In genomic region chr3:48739955-48740823, GRCh38 we compare ENCODE assay signal across 1 cellular context.
TF ChIP-seq lines count a peak whose summit lies in the region.

No MANE protein-coding gene starts in this region.

TF ChIP-seq in HepG2, 621 proteins besides CTCF, POLR2A, EP300 and RAD21 (continued from another document and continues in another):
- TF ChIP-seq ZGPAT (CRISPR knock-in tag; IDR thresholded peaks at IDR 0.05) (peak; percentile 77), KLF15 (CRISPR knock-in tag; IDR thresholded peaks at IDR 0.05; ENCODE audit: borderline replicate concordance) (no peak), ZNF3 (CRISPR knock-in tag; IDR thresholded peaks at IDR 0.05) (no peak), SMAD9 (CRISPR knock-in tag; IDR thresholded peaks at IDR 0.05) (peak; percentile 68; the same call in 1 of the 2 replicates), ZNF431 (CRISPR knock-in tag; IDR thresholded peaks at IDR 0.05; ENCODE audit: borderline replicate concordance, low read depth) (0 out of 2 replicates have a peak, but pooled peaks have one; percentile 35), GMEB1 (CRISPR knock-in tag; IDR thresholded peaks at IDR 0.05; ENCODE audit: borderline replicate concordance) (peak; percentile 64; the same call in 1 of the 2 replicates), ARNTL (CRISPR knock-in tag; IDR thresholded peaks at IDR 0.05) (peak; percentile 71; the same call in 1 of the 2 replicates), MAF1 (CRISPR knock-in tag; IDR thresholded peaks at IDR 0.05; ENCODE audit: borderline replicate concordance) (0 out of 2 replicates have a peak, but pooled peaks have one; percentile 25), DRAP1 (CRISPR knock-in tag; IDR thresholded peaks at IDR 0.05) (peak; percentile 68), THYN1 (CRISPR knock-in tag; IDR thresholded peaks at IDR 0.05; ENCODE audit: borderline replicate concordance, low read depth) (no peak), ZNF746 (CRISPR knock-in tag; IDR thresholded peaks at IDR 0.05) (peak; percentile 67; the same call in 1 of the 2 replicates), THRA (CRISPR knock-in tag; IDR thresholded peaks at IDR 0.05; ENCODE audit: borderline replicate concordance) (peak; percentile 42; the same call in 1 of the 2 replicates), ZNF34 (CRISPR knock-in tag; IDR thresholded peaks at IDR 0.05; ENCODE audit: borderline replicate concordance) (peak; percentile 95; the same call in 1 of the 2 replicates), ZNF674 (CRISPR knock-in tag; IDR thresholded peaks at IDR 0.05; ENCODE audit: low read depth) (0 out of 2 replicates have a peak, but pooled peaks have one; percentile 58), JARID2 (CRISPR knock-in tag; IDR thresholded peaks at IDR 0.05; ENCODE audit: insufficient replicate concordance) (peak; percentile 39), ZNF317 (CRISPR knock-in tag; IDR thresholded peaks at IDR 0.05) (peak; percentile 56; the same call in 1 of the 2 replicates), E2F1 (CRISPR knock-in tag; IDR thresholded peaks at IDR 0.05) (peak; percentile 15; the same call in 1 of the 2 replicates), ZNF329 (CRISPR knock-in tag; IDR thresholded peaks at IDR 0.05; ENCODE audit: low read depth) (peak; percentile 64; the same call in 1 of the 2 replicates), ZNF784 (CRISPR knock-in tag; IDR thresholded peaks at IDR 0.05; ENCODE audit: borderline replicate concordance) (peak; percentile 63; the same call in 1 of the 2 replicates), NFYC (CRISPR knock-in tag; IDR thresholded peaks at IDR 0.05) (no peak), SALL1 (CRISPR knock-in tag; IDR thresholded peaks at IDR 0.05) (peak; percentile 75), ZBTB7A (CRISPR knock-in tag; IDR thresholded peaks at IDR 0.05) (no peak), DR1 (CRISPR knock-in tag; IDR thresholded peaks at IDR 0.05) (peak; percentile 39; the same call in 1 of the 2 replicates), ZNF558 (CRISPR knock-in tag; IDR thresholded peaks at IDR 0.05; ENCODE audit: borderline replicate concordance) (no peak), BRF2 (CRISPR knock-in tag; IDR thresholded peaks at IDR 0.05) (0 out of 2 replicates have a peak, but pooled peaks have one; percentile 31), ZNF432 (CRISPR knock-in tag; IDR thresholded peaks at IDR 0.05; ENCODE audit: borderline replicate concordance) (no peak), GATAD2A (CRISPR knock-in tag; IDR thresholded peaks at IDR 0.05) (peak; percentile 74; the same call in 1 of the 2 replicates), CENPX (CRISPR knock-in tag; IDR thresholded peaks at IDR 0.05) (no peak), DNMT1 (CRISPR knock-in tag; IDR thresholded peaks at IDR 0.05) (0 out of 2 replicates have a peak, but pooled peaks have one; percentile 30), KDM6A (CRISPR knock-in tag; IDR thresholded peaks at IDR 0.05; ENCODE audit: low read depth) (peak; percentile 74; the same call in 1 of the 2 replicates), GATAD1 (CRISPR knock-in tag; IDR thresholded peaks at IDR 0.05) (no peak; the same call in 1 of the 2 replicates), ZNF550 (CRISPR knock-in tag; IDR thresholded peaks at IDR 0.05; ENCODE audit: borderline replicate concordance) (no peak), FOXA3 (CRISPR knock-in tag; IDR thresholded peaks at IDR 0.05) (no peak; the same call in 1 of the 2 replicates), SMYD3 (CRISPR knock-in tag; IDR thresholded peaks at IDR 0.05) (no peak; the same call in 1 of the 2 replicates), ATF4 (CRISPR knock-in tag; IDR thresholded peaks at IDR 0.05) (peak in 1 of 2 experiments; percentile 27; a peak in 1 of 4 replicates), FOXJ3 (CRISPR knock-in tag; IDR thresholded peaks at IDR 0.05; ENCODE audit: borderline replicate concordance) (no peak), MEIS1 (CRISPR knock-in tag; IDR thresholded peaks at IDR 0.05; ENCODE audit: borderline replicate concordance) (peak; percentile 89; the same call in 1 of the 2 replicates), THAP7 (CRISPR knock-in tag; IDR thresholded peaks at IDR 0.05) (no peak), TFE3 (CRISPR knock-in tag; IDR thresholded peaks at IDR 0.05) (0 out of 2 replicates have a peak, but pooled peaks have one; percentile 40), ZNF512B (CRISPR knock-in tag; IDR thresholded peaks at IDR 0.05; ENCODE audit: borderline replicate concordance) (0 out of 2 replicates have a peak, but pooled peaks have one; percentile 85), ZNF691 (CRISPR knock-in tag; IDR thresholded peaks at IDR 0.05; ENCODE audit: borderline replicate concordance, low read depth) (peak; percentile 72; the same call in 1 of the 2 replicates), SRSF4 (IDR thresholded peaks at IDR 0.05; ENCODE audit: low read depth, low read length, poor library complexity, severe bottlenecking) (no peak), ZNF766 (CRISPR knock-in tag; IDR thresholded peaks at IDR 0.05; ENCODE audit: borderline replicate concordance) (0 out of 2 replicates have a peak, but pooled peaks have one; percentile 24), ZNF18 (CRISPR knock-in tag; IDR thresholded peaks at IDR 0.05; ENCODE audit: insufficient replicate concordance) (peak; percentile 72)
